Comparison of ENCODE assay signal across 1 cellular context in the genomic region with DNA sequence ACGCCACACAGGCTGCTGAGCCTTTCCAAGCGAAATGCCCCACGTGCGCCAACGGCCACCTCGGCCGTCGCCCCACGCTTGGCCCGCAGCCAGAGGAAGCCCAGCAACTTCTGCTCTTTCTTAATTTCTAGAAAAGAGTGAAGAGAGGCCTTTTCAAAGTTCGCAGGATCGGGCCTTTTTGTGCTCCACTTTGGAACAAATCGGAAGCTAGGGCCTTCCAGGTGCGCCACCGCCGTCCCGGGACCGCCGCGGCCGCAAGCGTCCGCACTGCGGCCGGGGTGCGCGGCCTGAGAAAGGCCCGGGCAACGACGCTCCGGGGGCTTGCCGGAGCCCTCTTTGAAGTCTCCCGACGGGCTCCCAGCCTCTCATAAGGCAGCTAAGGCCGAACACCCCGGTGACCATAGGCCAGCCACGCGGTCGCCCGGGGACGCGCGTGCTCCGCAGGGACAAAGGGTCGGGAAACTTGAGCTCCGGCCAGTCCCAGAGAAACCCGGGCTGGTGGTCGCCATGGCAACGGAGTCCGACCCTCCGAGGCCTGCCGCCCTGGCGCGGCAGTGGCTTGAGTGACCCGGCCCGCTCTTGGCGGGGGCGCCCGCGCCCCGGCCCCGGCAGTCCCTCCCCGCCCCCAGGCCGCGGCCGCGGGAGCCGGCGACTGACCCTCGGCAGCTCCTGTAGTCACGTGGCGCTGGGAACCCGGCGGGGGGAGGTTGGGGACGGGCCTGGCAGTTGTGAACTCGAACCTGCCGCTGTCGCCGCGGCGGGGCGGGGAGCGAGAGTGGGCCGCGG.
TF ChIP-seq lines count a peak whose summit lies in the region.

A gene (plus strand): TSS at position 725 of the 786 bp plus-strand sequence. CDS start 890 bp downstream, outside the sequence.

TF ChIP-seq in HepG2, 621 proteins besides CTCF, POLR2A, EP300 and RAD21 (continued from another document and continues in another):
- TF ChIP-seq, protein P1, sequence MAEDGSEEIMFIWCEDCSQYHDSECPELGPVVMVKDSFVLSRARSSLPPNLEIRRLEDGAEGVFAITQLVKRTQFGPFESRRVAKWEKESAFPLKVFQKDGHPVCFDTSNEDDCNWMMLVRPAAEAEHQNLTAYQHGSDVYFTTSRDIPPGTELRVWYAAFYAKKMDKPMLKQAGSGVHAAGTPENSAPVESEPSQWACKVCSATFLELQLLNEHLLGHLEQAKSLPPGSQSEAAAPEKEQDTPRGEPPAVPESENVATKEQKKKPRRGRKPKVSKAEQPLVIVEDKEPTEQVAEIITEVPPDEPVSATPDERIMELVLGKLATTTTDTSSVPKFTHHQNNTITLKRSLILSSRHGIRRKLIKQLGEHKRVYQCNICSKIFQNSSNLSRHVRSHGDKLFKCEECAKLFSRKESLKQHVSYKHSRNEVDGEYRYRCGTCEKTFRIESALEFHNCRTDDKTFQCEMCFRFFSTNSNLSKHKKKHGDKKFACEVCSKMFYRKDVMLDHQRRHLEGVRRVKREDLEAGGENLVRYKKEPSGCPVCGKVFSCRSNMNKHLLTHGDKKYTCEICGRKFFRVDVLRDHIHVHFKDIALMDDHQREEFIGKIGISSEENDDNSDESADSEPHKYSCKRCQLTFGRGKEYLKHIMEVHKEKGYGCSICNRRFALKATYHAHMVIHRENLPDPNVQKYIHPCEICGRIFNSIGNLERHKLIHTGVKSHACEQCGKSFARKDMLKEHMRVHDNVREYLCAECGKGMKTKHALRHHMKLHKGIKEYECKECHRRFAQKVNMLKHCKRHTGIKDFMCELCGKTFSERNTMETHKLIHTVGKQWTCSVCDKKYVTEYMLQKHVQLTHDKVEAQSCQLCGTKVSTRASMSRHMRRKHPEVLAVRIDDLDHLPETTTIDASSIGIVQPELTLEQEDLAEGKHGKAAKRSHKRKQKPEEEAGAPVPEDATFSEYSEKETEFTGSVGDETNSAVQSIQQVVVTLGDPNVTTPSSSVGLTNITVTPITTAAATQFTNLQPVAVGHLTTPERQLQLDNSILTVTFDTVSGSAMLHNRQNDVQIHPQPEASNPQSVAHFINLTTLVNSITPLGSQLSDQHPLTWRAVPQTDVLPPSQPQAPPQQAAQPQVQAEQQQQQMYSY (CRISPR knock-in tag; IDR thresholded peaks at IDR 0.05): peak; percentile 39; the same call in 1 of the 2 replicates
- no peak for TF ChIP-seq ZEB1 (IDR thresholded peaks at IDR 0.05; ENCODE audit: insufficient replicate concordance, low read depth)
- 0 out of 2 replicates have a peak, but pooled peaks have one; percentile 32 for TF ChIP-seq ZFP1 (CRISPR knock-in tag; IDR thresholded peaks at IDR 0.05)
- TF ChIP-seq ELF4 (CRISPR knock-in tag; IDR thresholded peaks at IDR 0.05; ENCODE audit: borderline replicate concordance): 0 out of 2 replicates have a peak, but pooled peaks have one; percentile 70
- TF ChIP-seq, protein P2, sequence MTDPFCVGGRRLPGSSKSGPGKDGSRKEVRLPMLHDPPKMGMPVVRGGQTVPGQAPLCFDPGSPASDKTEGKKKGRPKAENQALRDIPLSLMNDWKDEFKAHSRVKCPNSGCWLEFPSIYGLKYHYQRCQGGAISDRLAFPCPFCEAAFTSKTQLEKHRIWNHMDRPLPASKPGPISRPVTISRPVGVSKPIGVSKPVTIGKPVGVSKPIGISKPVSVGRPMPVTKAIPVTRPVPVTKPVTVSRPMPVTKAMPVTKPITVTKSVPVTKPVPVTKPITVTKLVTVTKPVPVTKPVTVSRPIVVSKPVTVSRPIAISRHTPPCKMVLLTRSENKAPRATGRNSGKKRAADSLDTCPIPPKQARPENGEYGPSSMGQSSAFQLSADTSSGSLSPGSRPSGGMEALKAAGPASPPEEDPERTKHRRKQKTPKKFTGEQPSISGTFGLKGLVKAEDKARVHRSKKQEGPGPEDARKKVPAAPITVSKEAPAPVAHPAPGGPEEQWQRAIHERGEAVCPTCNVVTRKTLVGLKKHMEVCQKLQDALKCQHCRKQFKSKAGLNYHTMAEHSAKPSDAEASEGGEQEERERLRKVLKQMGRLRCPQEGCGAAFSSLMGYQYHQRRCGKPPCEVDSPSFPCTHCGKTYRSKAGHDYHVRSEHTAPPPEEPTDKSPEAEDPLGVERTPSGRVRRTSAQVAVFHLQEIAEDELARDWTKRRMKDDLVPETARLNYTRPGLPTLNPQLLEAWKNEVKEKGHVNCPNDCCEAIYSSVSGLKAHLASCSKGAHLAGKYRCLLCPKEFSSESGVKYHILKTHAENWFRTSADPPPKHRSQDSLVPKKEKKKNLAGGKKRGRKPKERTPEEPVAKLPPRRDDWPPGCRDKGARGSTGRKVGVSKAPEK (CRISPR knock-in tag; IDR thresholded peaks at IDR 0.05; ENCODE audit: borderline replicate concordance): 0 out of 2 replicates have a peak, but pooled peaks have one; percentile 37
- TF ChIP-seq HOXA5 (CRISPR knock-in tag; IDR thresholded peaks at IDR 0.05): peak; percentile 73
- TF ChIP-seq MAFK (conservative IDR thresholded peaks at IDR 0.05 in 1 of 2, IDR thresholded peaks at IDR 0.05 in 1 of 2; ENCODE audit: low read length in 2 of 2): no peak
- TF ChIP-seq NFE2L2 (IDR thresholded peaks at IDR 0.05; ENCODE audit: low read length): no peak
- peak; percentile 46; the same call in 1 of the 2 replicates for TF ChIP-seq TGIF2 (CRISPR knock-in tag; IDR thresholded peaks at IDR 0.05)
- no peak for TF ChIP-seq RELA (CRISPR knock-in tag; IDR thresholded peaks at IDR 0.05)
- TF ChIP-seq NCOA2 (CRISPR knock-in tag; IDR thresholded peaks at IDR 0.05): peak; percentile 21; the same call in 1 of the 2 replicates
- TF ChIP-seq, protein P3, sequence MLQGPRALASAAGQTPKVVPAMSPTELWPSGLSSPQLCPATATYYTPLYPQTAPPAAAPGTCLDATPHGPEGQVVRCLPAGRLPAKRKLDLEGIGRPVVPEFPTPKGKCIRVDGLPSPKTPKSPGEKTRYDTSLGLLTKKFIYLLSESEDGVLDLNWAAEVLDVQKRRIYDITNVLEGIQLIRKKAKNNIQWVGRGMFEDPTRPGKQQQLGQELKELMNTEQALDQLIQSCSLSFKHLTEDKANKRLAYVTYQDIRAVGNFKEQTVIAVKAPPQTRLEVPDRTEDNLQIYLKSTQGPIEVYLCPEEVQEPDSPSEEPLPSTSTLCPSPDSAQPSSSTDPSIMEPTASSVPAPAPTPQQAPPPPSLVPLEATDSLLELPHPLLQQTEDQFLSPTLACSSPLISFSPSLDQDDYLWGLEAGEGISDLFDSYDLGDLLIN (CRISPR knock-in tag; IDR thresholded peaks at IDR 0.05; ENCODE audit: borderline replicate concordance): peak; percentile 34; the same call in 1 of the 2 replicates
- TF ChIP-seq U2AF1 (optimal IDR thresholded peaks at IDR 0.05; ENCODE audit: low read depth, low read length): peak; percentile 83
- TF ChIP-seq XBP1 (CRISPR knock-in tag; IDR thresholded peaks at IDR 0.05): no peak
- TF ChIP-seq MTF2 (CRISPR knock-in tag; IDR thresholded peaks at IDR 0.05; ENCODE audit: borderline replicate concordance): peak; percentile 84; the same call in 1 of the 2 replicates
- no peak for TF ChIP-seq ZNF121 (CRISPR knock-in tag; IDR thresholded peaks at IDR 0.05)
- TF ChIP-seq FOXP1 (IDR thresholded peaks at IDR 0.05): no peak
- TF ChIP-seq FOXP1 (CRISPR knock-in tag; IDR thresholded peaks at IDR 0.05): no peak
- TF ChIP-seq, protein P4, sequence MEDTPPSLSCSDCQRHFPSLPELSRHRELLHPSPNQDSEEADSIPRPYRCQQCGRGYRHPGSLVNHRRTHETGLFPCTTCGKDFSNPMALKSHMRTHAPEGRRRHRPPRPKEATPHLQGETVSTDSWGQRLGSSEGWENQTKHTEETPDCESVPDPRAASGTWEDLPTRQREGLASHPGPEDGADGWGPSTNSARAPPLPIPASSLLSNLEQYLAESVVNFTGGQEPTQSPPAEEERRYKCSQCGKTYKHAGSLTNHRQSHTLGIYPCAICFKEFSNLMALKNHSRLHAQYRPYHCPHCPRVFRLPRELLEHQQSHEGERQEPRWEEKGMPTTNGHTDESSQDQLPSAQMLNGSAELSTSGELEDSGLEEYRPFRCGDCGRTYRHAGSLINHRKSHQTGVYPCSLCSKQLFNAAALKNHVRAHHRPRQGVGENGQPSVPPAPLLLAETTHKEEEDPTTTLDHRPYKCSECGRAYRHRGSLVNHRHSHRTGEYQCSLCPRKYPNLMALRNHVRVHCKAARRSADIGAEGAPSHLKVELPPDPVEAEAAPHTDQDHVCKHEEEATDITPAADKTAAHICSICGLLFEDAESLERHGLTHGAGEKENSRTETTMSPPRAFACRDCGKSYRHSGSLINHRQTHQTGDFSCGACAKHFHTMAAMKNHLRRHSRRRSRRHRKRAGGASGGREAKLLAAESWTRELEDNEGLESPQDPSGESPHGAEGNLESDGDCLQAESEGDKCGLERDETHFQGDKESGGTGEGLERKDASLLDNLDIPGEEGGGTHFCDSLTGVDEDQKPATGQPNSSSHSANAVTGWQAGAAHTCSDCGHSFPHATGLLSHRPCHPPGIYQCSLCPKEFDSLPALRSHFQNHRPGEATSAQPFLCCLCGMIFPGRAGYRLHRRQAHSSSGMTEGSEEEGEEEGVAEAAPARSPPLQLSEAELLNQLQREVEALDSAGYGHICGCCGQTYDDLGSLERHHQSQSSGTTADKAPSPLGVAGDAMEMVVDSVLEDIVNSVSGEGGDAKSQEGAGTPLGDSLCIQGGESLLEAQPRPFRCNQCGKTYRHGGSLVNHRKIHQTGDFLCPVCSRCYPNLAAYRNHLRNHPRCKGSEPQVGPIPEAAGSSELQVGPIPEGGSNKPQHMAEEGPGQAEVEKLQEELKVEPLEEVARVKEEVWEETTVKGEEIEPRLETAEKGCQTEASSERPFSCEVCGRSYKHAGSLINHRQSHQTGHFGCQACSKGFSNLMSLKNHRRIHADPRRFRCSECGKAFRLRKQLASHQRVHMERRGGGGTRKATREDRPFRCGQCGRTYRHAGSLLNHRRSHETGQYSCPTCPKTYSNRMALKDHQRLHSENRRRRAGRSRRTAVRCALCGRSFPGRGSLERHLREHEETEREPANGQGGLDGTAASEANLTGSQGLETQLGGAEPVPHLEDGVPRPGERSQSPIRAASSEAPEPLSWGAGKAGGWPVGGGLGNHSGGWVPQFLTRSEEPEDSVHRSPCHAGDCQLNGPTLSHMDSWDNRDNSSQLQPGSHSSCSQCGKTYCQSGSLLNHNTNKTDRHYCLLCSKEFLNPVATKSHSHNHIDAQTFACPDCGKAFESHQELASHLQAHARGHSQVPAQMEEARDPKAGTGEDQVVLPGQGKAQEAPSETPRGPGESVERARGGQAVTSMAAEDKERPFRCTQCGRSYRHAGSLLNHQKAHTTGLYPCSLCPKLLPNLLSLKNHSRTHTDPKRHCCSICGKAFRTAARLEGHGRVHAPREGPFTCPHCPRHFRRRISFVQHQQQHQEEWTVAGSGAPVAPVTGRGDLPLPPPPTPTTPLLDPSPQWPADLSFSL (CRISPR knock-in tag; IDR thresholded peaks at IDR 0.05): no peak; the same call in 1 of the 2 replicates
- TF ChIP-seq SNAI1 (CRISPR knock-in tag; IDR thresholded peaks at IDR 0.05; ENCODE audit: borderline replicate concordance): no peak
- TF ChIP-seq ZNF547 (CRISPR knock-in tag; IDR thresholded peaks at IDR 0.05): peak; percentile 81
- TF ChIP-seq ZNF773 (CRISPR knock-in tag; IDR thresholded peaks at IDR 0.05; ENCODE audit: borderline replicate concordance): no peak
- TF ChIP-seq, protein P5, sequence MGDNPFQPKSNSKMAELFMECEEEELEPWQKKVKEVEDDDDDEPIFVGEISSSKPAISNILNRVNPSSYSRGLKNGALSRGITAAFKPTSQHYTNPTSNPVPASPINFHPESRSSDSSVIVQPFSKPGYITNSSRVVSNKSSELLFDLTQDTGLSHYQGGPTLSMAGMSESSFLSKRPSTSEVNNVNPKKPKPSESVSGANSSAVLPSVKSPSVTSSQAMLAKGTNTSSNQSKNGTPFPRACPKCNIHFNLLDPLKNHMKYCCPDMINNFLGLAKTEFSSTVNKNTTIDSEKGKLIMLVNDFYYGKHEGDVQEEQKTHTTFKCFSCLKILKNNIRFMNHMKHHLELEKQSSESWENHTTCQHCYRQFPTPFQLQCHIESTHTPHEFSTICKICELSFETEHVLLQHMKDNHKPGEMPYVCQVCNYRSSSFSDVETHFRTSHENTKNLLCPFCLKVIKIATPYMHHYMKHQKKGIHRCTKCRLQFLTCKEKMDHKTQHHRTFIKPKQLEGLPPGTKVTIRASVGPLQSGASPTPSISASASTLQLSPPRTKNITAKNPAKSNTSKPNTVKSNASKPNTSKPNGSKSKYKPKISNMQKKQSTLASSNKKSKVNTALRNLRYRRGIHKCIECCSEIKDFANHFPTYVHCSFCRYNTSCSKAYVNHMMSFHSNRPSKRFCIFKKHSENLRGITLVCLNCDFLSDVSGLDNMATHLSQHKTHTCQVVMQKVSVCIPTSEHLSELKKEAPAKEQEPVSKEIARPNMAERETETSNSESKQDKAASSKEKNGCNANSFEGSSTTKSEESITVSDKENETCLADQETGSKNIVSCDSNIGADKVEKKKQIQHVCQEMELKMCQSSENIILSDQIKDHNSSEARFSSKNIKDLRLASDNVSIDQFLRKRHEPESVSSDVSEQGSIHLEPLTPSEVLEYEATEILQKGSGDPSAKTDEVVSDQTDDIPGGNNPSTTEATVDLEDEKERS (CRISPR knock-in tag; IDR thresholded peaks at IDR 0.05): no peak
- TF ChIP-seq RFX3 (CRISPR knock-in tag; IDR thresholded peaks at IDR 0.05): peak; percentile 81
- TF ChIP-seq, protein P6, sequence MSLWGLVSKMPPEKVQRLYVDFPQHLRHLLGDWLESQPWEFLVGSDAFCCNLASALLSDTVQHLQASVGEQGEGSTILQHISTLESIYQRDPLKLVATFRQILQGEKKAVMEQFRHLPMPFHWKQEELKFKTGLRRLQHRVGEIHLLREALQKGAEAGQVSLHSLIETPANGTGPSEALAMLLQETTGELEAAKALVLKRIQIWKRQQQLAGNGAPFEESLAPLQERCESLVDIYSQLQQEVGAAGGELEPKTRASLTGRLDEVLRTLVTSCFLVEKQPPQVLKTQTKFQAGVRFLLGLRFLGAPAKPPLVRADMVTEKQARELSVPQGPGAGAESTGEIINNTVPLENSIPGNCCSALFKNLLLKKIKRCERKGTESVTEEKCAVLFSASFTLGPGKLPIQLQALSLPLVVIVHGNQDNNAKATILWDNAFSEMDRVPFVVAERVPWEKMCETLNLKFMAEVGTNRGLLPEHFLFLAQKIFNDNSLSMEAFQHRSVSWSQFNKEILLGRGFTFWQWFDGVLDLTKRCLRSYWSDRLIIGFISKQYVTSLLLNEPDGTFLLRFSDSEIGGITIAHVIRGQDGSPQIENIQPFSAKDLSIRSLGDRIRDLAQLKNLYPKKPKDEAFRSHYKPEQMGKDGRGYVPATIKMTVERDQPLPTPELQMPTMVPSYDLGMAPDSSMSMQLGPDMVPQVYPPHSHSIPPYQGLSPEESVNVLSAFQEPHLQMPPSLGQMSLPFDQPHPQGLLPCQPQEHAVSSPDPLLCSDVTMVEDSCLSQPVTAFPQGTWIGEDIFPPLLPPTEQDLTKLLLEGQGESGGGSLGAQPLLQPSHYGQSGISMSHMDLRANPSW (CRISPR knock-in tag; IDR thresholded peaks at IDR 0.05; ENCODE audit: borderline replicate concordance): no peak
- TF ChIP-seq HNRNPK (IDR thresholded peaks at IDR 0.05; ENCODE audit: low read depth, low read length, poor library complexity, severe bottlenecking): peak; percentile 47
- no peak for TF ChIP-seq SP140L (CRISPR knock-in tag; IDR thresholded peaks at IDR 0.05; ENCODE audit: borderline replicate concordance)
- TF ChIP-seq PTBP1 (IDR thresholded peaks at IDR 0.05; ENCODE audit: low read depth, low read length, poor library complexity, severe bottlenecking): no peak
- no peak for TF ChIP-seq DNMT3B (CRISPR knock-in tag; conservative IDR thresholded peaks at IDR 0.05)
- TF ChIP-seq ZNF549 (CRISPR knock-in tag; IDR thresholded peaks at IDR 0.05): no peak
- TF ChIP-seq ZNF614 (CRISPR knock-in tag; IDR thresholded peaks at IDR 0.05; ENCODE audit: borderline replicate concordance): peak; percentile 76; the same call in 1 of the 2 replicates
- no peak; the same call in 1 of the 2 replicates for TF ChIP-seq ZFYVE20 (CRISPR knock-in tag; IDR thresholded peaks at IDR 0.05; ENCODE audit: borderline replicate concordance, low read depth)
- 0 out of 2 replicates have a peak, but pooled peaks have one; percentile 4 for TF ChIP-seq ZNF629 (CRISPR knock-in tag; conservative IDR thresholded peaks at IDR 0.05)
